In the genomic region with DNA sequence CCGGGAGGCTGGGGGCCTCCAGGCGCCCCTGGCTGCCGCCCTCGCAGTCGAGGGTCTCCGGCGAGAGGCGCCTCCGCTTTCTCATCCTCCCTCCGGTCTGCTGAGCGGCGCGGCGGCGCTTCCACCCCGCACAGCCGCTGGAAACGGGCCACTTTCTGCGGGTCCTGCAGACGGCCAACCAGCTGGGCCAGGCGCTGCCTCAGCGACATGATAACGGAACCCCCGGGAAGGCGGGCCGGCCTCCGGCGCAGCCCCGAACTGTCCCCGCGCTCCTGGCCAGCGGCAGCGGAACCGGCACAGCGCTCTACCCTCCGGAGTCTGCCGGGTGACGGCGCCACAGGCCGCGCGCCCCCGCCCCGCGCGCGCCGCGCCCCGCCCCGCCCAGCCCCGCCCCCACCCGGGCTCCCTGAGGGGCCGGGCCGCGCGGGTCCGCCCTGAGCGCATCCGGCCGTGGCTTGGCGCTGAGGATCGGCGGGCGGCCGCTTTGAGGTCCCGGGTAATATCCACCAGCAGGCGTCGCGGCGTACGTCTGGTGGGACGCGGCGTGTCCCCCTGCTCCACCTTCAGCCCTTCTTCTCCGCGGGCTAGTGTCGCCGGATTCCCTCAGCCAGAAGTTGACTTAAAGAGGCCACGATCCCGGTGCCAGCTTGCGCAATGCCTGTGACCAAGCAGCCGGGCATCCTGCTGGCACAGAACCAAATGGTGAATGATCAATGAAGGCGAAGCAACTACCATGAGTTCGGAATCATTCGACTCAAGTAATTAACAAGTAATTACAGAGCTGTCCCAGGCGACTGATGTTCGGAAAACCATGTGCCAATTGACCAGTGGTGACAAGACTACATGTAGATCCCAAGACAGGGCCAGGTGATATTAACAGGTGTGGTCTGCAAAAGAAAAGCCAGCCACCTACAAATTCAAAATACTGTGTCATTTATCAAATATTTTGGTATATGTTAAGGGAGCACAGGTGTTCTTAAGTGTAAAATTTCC, we compare ENCODE assay signal across 1 cellular context.
TF ChIP-seq lines count a peak whose summit lies in the region.

A gene with protein sequence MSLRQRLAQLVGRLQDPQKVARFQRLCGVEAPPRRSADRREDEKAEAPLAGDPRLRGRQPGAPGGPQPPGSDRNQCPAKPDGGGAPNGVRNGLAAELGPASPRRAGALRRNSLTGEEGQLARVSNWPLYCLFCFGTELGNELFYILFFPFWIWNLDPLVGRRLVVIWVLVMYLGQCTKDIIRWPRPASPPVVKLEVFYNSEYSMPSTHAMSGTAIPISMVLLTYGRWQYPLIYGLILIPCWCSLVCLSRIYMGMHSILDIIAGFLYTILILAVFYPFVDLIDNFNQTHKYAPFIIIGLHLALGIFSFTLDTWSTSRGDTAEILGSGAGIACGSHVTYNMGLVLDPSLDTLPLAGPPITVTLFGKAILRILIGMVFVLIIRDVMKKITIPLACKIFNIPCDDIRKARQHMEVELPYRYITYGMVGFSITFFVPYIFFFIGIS (minus strand): TSS at position 330 of the 993 bp plus-strand sequence. CDS start 121 bp downstream, at position 209.

TF ChIP-seq in HepG2, 621 proteins besides CTCF, POLR2A, EP300 and RAD21 (continued from another document and continues in another):
- TF ChIP-seq, protein P1, sequence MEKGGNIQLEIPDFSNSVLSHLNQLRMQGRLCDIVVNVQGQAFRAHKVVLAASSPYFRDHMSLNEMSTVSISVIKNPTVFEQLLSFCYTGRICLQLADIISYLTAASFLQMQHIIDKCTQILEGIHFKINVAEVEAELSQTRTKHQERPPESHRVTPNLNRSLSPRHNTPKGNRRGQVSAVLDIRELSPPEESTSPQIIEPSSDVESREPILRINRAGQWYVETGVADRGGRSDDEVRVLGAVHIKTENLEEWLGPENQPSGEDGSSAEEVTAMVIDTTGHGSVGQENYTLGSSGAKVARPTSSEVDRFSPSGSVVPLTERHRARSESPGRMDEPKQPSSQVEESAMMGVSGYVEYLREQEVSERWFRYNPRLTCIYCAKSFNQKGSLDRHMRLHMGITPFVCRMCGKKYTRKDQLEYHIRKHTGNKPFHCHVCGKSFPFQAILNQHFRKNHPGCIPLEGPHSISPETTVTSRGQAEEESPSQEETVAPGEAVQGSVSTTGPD (CRISPR knock-in tag; IDR thresholded peaks at IDR 0.05): 0 out of 2 replicates have a peak, but pooled peaks have one; percentile 29
- TF ChIP-seq, protein P2, sequence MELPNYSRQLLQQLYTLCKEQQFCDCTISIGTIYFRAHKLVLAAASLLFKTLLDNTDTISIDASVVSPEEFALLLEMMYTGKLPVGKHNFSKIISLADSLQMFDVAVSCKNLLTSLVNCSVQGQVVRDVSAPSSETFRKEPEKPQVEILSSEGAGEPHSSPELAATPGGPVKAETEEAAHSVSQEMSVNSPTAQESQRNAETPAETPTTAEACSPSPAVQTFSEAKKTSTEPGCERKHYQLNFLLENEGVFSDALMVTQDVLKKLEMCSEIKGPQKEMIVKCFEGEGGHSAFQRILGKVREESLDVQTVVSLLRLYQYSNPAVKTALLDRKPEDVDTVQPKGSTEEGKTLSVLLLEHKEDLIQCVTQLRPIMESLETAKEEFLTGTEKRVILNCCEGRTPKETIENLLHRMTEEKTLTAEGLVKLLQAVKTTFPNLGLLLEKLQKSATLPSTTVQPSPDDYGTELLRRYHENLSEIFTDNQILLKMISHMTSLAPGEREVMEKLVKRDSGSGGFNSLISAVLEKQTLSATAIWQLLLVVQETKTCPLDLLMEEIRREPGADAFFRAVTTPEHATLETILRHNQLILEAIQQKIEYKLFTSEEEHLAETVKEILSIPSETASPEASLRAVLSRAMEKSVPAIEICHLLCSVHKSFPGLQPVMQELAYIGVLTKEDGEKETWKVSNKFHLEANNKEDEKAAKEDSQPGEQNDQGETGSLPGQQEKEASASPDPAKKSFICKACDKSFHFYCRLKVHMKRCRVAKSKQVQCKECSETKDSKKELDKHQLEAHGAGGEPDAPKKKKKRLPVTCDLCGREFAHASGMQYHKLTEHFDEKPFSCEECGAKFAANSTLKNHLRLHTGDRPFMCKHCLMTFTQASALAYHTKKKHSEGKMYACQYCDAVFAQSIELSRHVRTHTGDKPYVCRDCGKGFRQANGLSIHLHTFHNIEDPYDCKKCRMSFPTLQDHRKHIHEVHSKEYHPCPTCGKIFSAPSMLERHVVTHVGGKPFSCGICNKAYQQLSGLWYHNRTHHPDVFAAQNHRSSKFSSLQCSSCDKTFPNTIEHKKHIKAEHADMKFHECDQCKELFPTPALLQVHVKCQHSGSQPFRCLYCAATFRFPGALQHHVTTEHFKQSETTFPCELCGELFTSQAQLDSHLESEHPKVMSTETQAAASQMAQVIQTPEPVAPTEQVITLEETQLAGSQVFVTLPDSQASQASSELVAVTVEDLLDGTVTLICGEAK (IDR thresholded peaks at IDR 0.05): no peak
- TF ChIP-seq, protein P2 (CRISPR knock-in tag; IDR thresholded peaks at IDR 0.05): 0 out of 2 replicates have a peak, but pooled peaks have one; percentile 37
- TF ChIP-seq HOXD1 (CRISPR knock-in tag; IDR thresholded peaks at IDR 0.05) (0 out of 2 replicates have a peak, but pooled peaks have one; percentile 19), PHF8 (CRISPR knock-in tag; IDR thresholded peaks at IDR 0.05) (peak; percentile 83), NFIB (CRISPR knock-in tag; IDR thresholded peaks at IDR 0.05; ENCODE audit: borderline replicate concordance) (no peak), GATAD2A (CRISPR knock-in tag; IDR thresholded peaks at IDR 0.05) (peak; percentile 77), ZMYM2 (CRISPR knock-in tag; IDR thresholded peaks at IDR 0.05) (0 out of 2 replicates have a peak, but pooled peaks have one; percentile 23), ZNF607 (CRISPR knock-in tag; IDR thresholded peaks at IDR 0.05; ENCODE audit: borderline replicate concordance) (0 out of 2 replicates have a peak, but pooled peaks have one; percentile 21), HDAC1 (CRISPR knock-in tag; IDR thresholded peaks at IDR 0.05) (peak; percentile 46), SALL2 (CRISPR knock-in tag; IDR thresholded peaks at IDR 0.05) (peak; percentile 58; the same call in 1 of the 2 replicates), SYNCRIP (IDR thresholded peaks at IDR 0.05; ENCODE audit: insufficient read depth, low read depth, low read length) (no peak), ZNF296 (CRISPR knock-in tag; conservative IDR thresholded peaks at IDR 0.05) (peak; percentile 70; the same call in 1 of the 2 replicates), ZNF205 (CRISPR knock-in tag; IDR thresholded peaks at IDR 0.05) (0 out of 2 replicates have a peak, but pooled peaks have one; percentile 23), MEIS1 (CRISPR knock-in tag; IDR thresholded peaks at IDR 0.05; ENCODE audit: borderline replicate concordance) (peak; percentile 51; the same call in 1 of the 2 replicates), SRSF9 (IDR thresholded peaks at IDR 0.05; ENCODE audit: borderline replicate concordance, insufficient read depth, low read depth, low read length, poor library complexity, severe bottlenecking) (no peak), SP5 (CRISPR knock-in tag; IDR thresholded peaks at IDR 0.05; ENCODE audit: borderline replicate concordance, low read depth) (peak; percentile 36; the same call in 1 of the 2 replicates), CCDC6 (CRISPR knock-in tag; IDR thresholded peaks at IDR 0.05) (peak; percentile 60; the same call in 1 of the 2 replicates), ZNF333 (CRISPR knock-in tag; IDR thresholded peaks at IDR 0.05; ENCODE audit: borderline replicate concordance) (no peak), ZNF33B (CRISPR knock-in tag; IDR thresholded peaks at IDR 0.05) (peak; percentile 59; the same call in 1 of the 2 replicates)
- TF ChIP-seq, protein P3, sequence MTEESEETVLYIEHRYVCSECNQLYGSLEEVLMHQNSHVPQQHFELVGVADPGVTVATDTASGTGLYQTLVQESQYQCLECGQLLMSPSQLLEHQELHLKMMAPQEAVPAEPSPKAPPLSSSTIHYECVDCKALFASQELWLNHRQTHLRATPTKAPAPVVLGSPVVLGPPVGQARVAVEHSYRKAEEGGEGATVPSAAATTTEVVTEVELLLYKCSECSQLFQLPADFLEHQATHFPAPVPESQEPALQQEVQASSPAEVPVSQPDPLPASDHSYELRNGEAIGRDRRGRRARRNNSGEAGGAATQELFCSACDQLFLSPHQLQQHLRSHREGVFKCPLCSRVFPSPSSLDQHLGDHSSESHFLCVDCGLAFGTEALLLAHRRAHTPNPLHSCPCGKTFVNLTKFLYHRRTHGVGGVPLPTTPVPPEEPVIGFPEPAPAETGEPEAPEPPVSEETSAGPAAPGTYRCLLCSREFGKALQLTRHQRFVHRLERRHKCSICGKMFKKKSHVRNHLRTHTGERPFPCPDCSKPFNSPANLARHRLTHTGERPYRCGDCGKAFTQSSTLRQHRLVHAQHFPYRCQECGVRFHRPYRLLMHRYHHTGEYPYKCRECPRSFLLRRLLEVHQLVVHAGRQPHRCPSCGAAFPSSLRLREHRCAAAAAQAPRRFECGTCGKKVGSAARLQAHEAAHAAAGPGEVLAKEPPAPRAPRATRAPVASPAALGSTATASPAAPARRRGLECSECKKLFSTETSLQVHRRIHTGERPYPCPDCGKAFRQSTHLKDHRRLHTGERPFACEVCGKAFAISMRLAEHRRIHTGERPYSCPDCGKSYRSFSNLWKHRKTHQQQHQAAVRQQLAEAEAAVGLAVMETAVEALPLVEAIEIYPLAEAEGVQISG (CRISPR knock-in tag; IDR thresholded peaks at IDR 0.05): peak; percentile 63; the same call in 1 of the 2 replicates
- TF ChIP-seq, protein P4, sequence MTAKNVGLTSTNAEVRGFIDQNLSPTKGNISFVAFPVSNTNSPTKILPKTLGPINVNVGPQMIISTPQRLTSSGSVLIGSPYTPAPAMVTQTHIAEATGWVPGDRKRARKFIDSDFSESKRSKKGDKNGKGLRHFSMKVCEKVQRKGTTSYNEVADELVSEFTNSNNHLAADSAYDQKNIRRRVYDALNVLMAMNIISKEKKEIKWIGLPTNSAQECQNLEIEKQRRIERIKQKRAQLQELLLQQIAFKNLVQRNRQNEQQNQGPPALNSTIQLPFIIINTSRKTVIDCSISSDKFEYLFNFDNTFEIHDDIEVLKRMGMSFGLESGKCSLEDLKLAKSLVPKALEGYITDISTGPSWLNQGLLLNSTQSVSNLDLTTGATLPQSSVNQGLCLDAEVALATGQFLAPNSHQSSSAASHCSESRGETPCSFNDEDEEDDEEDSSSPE (CRISPR knock-in tag; IDR thresholded peaks at IDR 0.05): peak; percentile 44; the same call in 1 of the 2 replicates
- TF ChIP-seq, protein P5, sequence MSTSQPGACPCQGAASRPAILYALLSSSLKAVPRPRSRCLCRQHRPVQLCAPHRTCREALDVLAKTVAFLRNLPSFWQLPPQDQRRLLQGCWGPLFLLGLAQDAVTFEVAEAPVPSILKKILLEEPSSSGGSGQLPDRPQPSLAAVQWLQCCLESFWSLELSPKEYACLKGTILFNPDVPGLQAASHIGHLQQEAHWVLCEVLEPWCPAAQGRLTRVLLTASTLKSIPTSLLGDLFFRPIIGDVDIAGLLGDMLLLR (CRISPR knock-in tag; IDR thresholded peaks at IDR 0.05): no peak
- TF ChIP-seq, protein P6, sequence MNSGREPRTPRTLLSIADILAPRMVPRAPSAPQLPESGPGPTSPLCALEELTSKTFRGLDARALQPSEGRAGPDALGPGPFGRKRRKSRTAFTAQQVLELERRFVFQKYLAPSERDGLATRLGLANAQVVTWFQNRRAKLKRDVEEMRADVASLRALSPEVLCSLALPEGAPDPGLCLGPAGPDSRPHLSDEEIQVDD (CRISPR knock-in tag; IDR thresholded peaks at IDR 0.05; ENCODE audit: borderline replicate concordance): no peak
- TF ChIP-seq, protein P7, sequence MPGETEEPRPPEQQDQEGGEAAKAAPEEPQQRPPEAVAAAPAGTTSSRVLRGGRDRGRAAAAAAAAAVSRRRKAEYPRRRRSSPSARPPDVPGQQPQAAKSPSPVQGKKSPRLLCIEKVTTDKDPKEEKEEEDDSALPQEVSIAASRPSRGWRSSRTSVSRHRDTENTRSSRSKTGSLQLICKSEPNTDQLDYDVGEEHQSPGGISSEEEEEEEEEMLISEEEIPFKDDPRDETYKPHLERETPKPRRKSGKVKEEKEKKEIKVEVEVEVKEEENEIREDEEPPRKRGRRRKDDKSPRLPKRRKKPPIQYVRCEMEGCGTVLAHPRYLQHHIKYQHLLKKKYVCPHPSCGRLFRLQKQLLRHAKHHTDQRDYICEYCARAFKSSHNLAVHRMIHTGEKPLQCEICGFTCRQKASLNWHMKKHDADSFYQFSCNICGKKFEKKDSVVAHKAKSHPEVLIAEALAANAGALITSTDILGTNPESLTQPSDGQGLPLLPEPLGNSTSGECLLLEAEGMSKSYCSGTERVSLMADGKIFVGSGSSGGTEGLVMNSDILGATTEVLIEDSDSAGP (CRISPR knock-in tag; IDR thresholded peaks at IDR 0.05; ENCODE audit: borderline replicate concordance): peak; percentile 71; the same call in 1 of the 2 replicates
- TF ChIP-seq, protein P8, sequence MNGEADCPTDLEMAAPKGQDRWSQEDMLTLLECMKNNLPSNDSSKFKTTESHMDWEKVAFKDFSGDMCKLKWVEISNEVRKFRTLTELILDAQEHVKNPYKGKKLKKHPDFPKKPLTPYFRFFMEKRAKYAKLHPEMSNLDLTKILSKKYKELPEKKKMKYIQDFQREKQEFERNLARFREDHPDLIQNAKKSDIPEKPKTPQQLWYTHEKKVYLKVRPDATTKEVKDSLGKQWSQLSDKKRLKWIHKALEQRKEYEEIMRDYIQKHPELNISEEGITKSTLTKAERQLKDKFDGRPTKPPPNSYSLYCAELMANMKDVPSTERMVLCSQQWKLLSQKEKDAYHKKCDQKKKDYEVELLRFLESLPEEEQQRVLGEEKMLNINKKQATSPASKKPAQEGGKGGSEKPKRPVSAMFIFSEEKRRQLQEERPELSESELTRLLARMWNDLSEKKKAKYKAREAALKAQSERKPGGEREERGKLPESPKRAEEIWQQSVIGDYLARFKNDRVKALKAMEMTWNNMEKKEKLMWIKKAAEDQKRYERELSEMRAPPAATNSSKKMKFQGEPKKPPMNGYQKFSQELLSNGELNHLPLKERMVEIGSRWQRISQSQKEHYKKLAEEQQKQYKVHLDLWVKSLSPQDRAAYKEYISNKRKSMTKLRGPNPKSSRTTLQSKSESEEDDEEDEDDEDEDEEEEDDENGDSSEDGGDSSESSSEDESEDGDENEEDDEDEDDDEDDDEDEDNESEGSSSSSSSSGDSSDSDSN (CRISPR knock-in tag; IDR thresholded peaks at IDR 0.05): peak; percentile 88
